12 cellular contexts compared by ENCODE assay signal in genomic region chr12:113333111-113333750, GRCh38. TPM values are rescaled to one million over a fixed set of nuclear protein-coding genes. Genes with fewer than 3 reads are reported as not detected.
DNase-seq lines count a peak whose midpoint lies in the region; ATAC-seq, FAIRE-seq and TF ChIP-seq lines count a peak whose summit lies in the region.
"Had no signal": no experiment of that assay in that cellular context is flagged by ENCODE, and none has a peak within 500 bp of the region (broad histone marks: within the 10 kb centered on the region; RNA-seq: fewer than 3 reads in every experiment).

No MANE protein-coding gene starts in this region.

- no TSS peak for BruUV-seq in HepG2 (replicated peaks; lab: Mats Ljungman, UMichigan)

- H3K27ac ChIP-seq in heart right ventricle = peak overlapping the region in 5 of 10 donors; percentile 35 to 94 (median 43)
- no peak overlapping the region for H3K27ac ChIP-seq in right cardiac atrium (ENCODE audit: low read length)
- H3K27ac ChIP-seq in HepG2 (ENCODE audit: extremely low read length, insufficient read depth, low read length) = no peak overlapping the region

- H4K20me1 ChIP-seq in HepG2 (ENCODE audit: insufficient read depth, low read length) = no peaks in the 10 kb centered on the region

- H3K79me2 ChIP-seq in HepG2 (ENCODE audit: insufficient read depth, low read length) = no peaks in the 10 kb centered on the region

- H3K27me3 ChIP-seq in heart right ventricle (no peaks in the 10 kb centered on the region), right cardiac atrium (ENCODE audit: control insufficient read depth, insufficient read depth) (no peaks in the 10 kb centered on the region), HepG2 (ENCODE audit: control insufficient read depth in 1 of 2, insufficient read depth in 2 of 2, low read length in 2 of 2) (0 out of 5 replicates have a peak, but pooled peaks cover 0 to 1% of the 10 kb centered on the region in 2 experiments)
- H3K27me3 ChIP-seq: gastroesophageal sphincter had no signal

- no peak for TF ChIP-seq CTCF in heart right ventricle (IDR thresholded peaks at IDR 0.05)
- TF ChIP-seq CTCF in HepG2 (CRISPR knock-in tag; IDR thresholded peaks at IDR 0.05) = no peak
- no peak for TF ChIP-seq CTCF in type B pancreatic cell (conservative IDR thresholded peaks at IDR 0.05)

- H2AFZ ChIP-seq in HepG2 (ENCODE audit: low read length) = no peak overlapping the region

- CTCF ChIA-PET in HepG2 (lab: Yijun Ruan, JAX; ENCODE audit: low intra/inter-chr PET ratio, low total read pairs) = no interaction called here

- ATAC-seq in heart right ventricle (no peak), right cardiac atrium (no peak), HepG2 (no peak)
- ATAC-seq: gastroesophageal sphincter had no signal

- no peak for FAIRE-seq in HepG2 (lab: Jason Lieb, UNC)
- FAIRE-seq: bronchial epithelial cell had no signal

- no peak for TF ChIP-seq RAD21 in HepG2 (CRISPR knock-in tag; IDR thresholded peaks at IDR 0.05)

- H3K9ac ChIP-seq in HepG2 (ENCODE audit: insufficient read depth, low read depth, low read length) = no peak overlapping the region

- POLR2A ChIA-PET in HepG2 (lab: Yijun Ruan, JAX) = no interaction called here

- peaks cover 0 to 49% (median 27%) of the 10 kb centered on the region in 9 donors for H3K4me1 ChIP-seq in heart right ventricle
- peaks cover 4% of the 10 kb centered on the region for H3K4me1 ChIP-seq in right cardiac atrium (ENCODE audit: control insufficient read depth, insufficient read depth, low read length)
- peaks cover 22% of the 10 kb centered on the region for H3K4me1 ChIP-seq in HepG2 (ENCODE audit: insufficient read depth, low read length)

- no peaks in the 10 kb centered on the region for H3K9me3 Mint-ChIP-seq in activated T-helper 1 cell treated with anti-CD3 and anti-CD28 coated beads, Interleukin-12 subunit alpha, Interleukin-12 subunit beta, Interleukin-2, Interleukin-4 antibody, amounts not matched to agents 30 ng/mL and 10 ng/mL and 1 ng/mL, durations not matched to agents 14 hours and 24 hours and 36 hours
- H3K9me3 Mint-ChIP-seq in type B pancreatic cell = no peaks in the 10 kb centered on the region

- peaks cover 17% of the 10 kb centered on the region for H3K4me1 Mint-ChIP-seq in activated T-helper 1 cell treated with anti-CD3 and anti-CD28 coated beads, Interleukin-12 subunit alpha, Interleukin-12 subunit beta, Interleukin-2, Interleukin-4 antibody, amounts not matched to agents 30 ng/mL and 10 ng/mL and 1 ng/mL, durations not matched to agents 14 hours and 24 hours and 36 hours (ENCODE audit: low read depth)
- peaks cover 5% of the 10 kb centered on the region for H3K4me1 Mint-ChIP-seq in type B pancreatic cell (ENCODE audit: unreplicated experiment)

- peak overlapping the region in 9 of 10 donors; percentile 69 to 96 (median 83) for H3K4me3 ChIP-seq in heart right ventricle
- H3K4me3 ChIP-seq in right cardiac atrium (ENCODE audit: low read length) = no peak overlapping the region
- no peak overlapping the region for H3K4me3 ChIP-seq in HepG2 (replicated peaks in 1 of 3; ENCODE audit: insufficient read depth in 1 of 3, low read depth in 2 of 3, low read length in 3 of 3)

- 76 to 86% methylated on average over 9 of the region's 9 CpGs for WGBS in heart right ventricle, 2 donors
- 81% methylated on average over 9 of the region's 9 CpGs for WGBS in right cardiac atrium
- WGBS in HepG2 (ENCODE audit: low lambda C conversion rate) = 90% methylated on average over 7 of the region's 9 CpGs

- H3K4me2 ChIP-seq in HepG2 (ENCODE audit: low read depth, low read length) = no peak overlapping the region

- H3K27me3 Mint-ChIP-seq in activated T-helper 1 cell treated with anti-CD3 and anti-CD28 coated beads, Interleukin-12 subunit alpha, Interleukin-12 subunit beta, Interleukin-2, Interleukin-4 antibody, amounts not matched to agents 30 ng/mL and 10 ng/mL and 1 ng/mL, durations not matched to agents 14 hours and 24 hours and 36 hours (ENCODE audit: insufficient read depth) = peaks cover 3% of the 10 kb centered on the region
- peaks cover 15% of the 10 kb centered on the region for H3K27me3 Mint-ChIP-seq in type B pancreatic cell

- H3K27ac Mint-ChIP-seq in activated T-helper 1 cell treated with anti-CD3 and anti-CD28 coated beads, Interleukin-12 subunit alpha, Interleukin-12 subunit beta, Interleukin-2, Interleukin-4 antibody, amounts not matched to agents 30 ng/mL and 10 ng/mL and 1 ng/mL, durations not matched to agents 14 hours and 24 hours and 36 hours = no peak overlapping the region
- peak overlapping the region; percentile 90 for H3K27ac Mint-ChIP-seq in type B pancreatic cell

- peaks cover 24% of the 10 kb centered on the region for H3K36me3 Mint-ChIP-seq in activated T-helper 1 cell treated with anti-CD3 and anti-CD28 coated beads, Interleukin-12 subunit alpha, Interleukin-12 subunit beta, Interleukin-2, Interleukin-4 antibody, amounts not matched to agents 30 ng/mL and 10 ng/mL and 1 ng/mL, durations not matched to agents 14 hours and 24 hours and 36 hours (ENCODE audit: low read depth)
- peaks cover 18% of the 10 kb centered on the region for H3K36me3 Mint-ChIP-seq in type B pancreatic cell

- peak overlapping the region; percentile 93 for H3K4me3 Mint-ChIP-seq in activated T-helper 1 cell treated with anti-CD3 and anti-CD28 coated beads, Interleukin-12 subunit alpha, Interleukin-12 subunit beta, Interleukin-2, Interleukin-4 antibody, amounts not matched to agents 30 ng/mL and 10 ng/mL and 1 ng/mL, durations not matched to agents 14 hours and 24 hours and 36 hours
- peak overlapping the region; percentile 92 for H3K4me3 Mint-ChIP-seq in type B pancreatic cell

- no peak for TF ChIP-seq EP300 in HepG2 (IDR thresholded peaks at IDR 0.05; ENCODE audit: low read depth in 2 of 2, low read length in 2 of 2)
- no peak for TF ChIP-seq EP300 in HepG2 (CRISPR knock-in tag; IDR thresholded peaks at IDR 0.05; ENCODE audit: borderline replicate concordance)

- in situ Hi-C loops in HepG2 (cut with HindIII; ENCODE audit: extremely low pct_ligation_motif_present, low pct_unique_long_range_greater_than_20kb) = no loop called here

- H3K9me3 ChIP-seq in heart right ventricle (no peaks in the 10 kb centered on the region), right cardiac atrium (ENCODE audit: control insufficient read depth, low read length) (no peaks in the 10 kb centered on the region), HepG2 (ENCODE audit: low read length) (no peaks in the 10 kb centered on the region)
- H3K9me3 ChIP-seq: gastroesophageal sphincter had no signal

- intact Hi-C loops in heart right ventricle (cut with DNase I) = loop anchor here in 1 of 10 donors (10.0 kb wide), 1 partner anchor 118 kb away; no protein-coding TSS in a partner anchor
- intact Hi-C loops in right cardiac atrium (cut with DNase I) = no loop called here
- intact Hi-C loops in activated T-helper 1 cell treated with anti-CD3 and anti-CD28 coated beads, Interleukin-12 subunit alpha, Interleukin-12 subunit beta, Interleukin-2, Interleukin-4 antibody, amounts not matched to agents 30 ng/mL and 10 ng/mL and 1 ng/mL, durations not matched to agents 14 hours and 24 hours and 36 hours (cut with micrococcal nuclease) = loop anchor here (5.0 kb wide), 1 partner anchor 1491 kb away; the partner anchor contains the start of gene MAPKAPK5
- intact Hi-C loops in HepG2 (cut with micrococcal nuclease; ENCODE audit: unreplicated experiment) = no loop called here
- intact Hi-C loops in posterior vena cava (cut with DNase I) = no loop called here

- TF ChIP-seq POLR2A in HepG2 (IDR thresholded peaks at IDR 0.05; ENCODE audit: insufficient read depth in 1 of 2, low read depth in 2 of 2, low read length in 2 of 2) = no peak

- DNase-seq in heart right ventricle (no peak), right cardiac atrium (no peak), HepG2 (ENCODE audit: low spot score) (no peak), type B pancreatic cell (ENCODE audit: extremely low spot score, unreplicated experiment) (no peak), NCI-H1694 (lab: John Stamatoyannopoulos, UW) (no peak), UCSD-AML1 (lab: John Stamatoyannopoulos, UW; ENCODE audit: unreplicated experiment) (no peak), posterior vena cava (ENCODE audit: low spot score) (no peak)
- no peak for DNase-seq in activated T-helper 1 cell treated with anti-CD3 and anti-CD28 coated beads, Interleukin-12 subunit alpha, Interleukin-12 subunit beta, Interleukin-2, Interleukin-4 antibody, amounts not matched to agents 30 ng/mL and 10 ng/mL and 1 ng/mL, durations not matched to agents 14 hours and 24 hours and 36 hours (ENCODE audit: low spot score)
- DNase-seq: MM.1S, trophoblast cell had no signal

- H3K36me3 ChIP-seq in heart right ventricle = peaks cover 0 to 43% (median 12%) of the 10 kb centered on the region in 9 donors
- H3K36me3 ChIP-seq in HepG2 (replicated peaks in 1 of 2; ENCODE audit: control insufficient read depth in 1 of 2, insufficient read depth in 2 of 2, low read length in 2 of 2) = no peaks in the 10 kb centered on the region

RNA-seq across cellular contexts. Expression of gene SLC8B1, which starts 1.7 kb away (rescaled TPM):
- total RNA-seq in heart right ventricle (10 to 100 TPM in 6 of 10 donors, 1 to 10 TPM in 4; 7.2 to 15.0 (median 11.9) TPM), right cardiac atrium (10 to 100 TPM; 11.6 to 16.0 (median 14.0) TPM), HepG2 (2016; rRNA removed; fragmentation: Illumina TruSeq; extraction: Trizol) (3.3 and 6.8 TPM in 2 replicates), type B pancreatic cell (ENCODE audit: low replicate concordance) (29.6 and 77.7 TPM in 2 replicates), posterior vena cava (10 to 100 TPM; 21.6 to 29.8 TPM)
- polyA plus RNA-seq in heart right ventricle (10 to 100 TPM in 1 of 2 donors, 1 to 10 TPM in 1; 8.0 to 16.9 TPM), right cardiac atrium (10.8 TPM), HepG2 (2011; rRNA removed) (8.0 and 10.8 TPM in 2 replicates)
- 21.2 TPM in 2 replicates for total RNA-seq in activated T-helper 1 cell treated with anti-CD3 and anti-CD28 coated beads, Interleukin-12 subunit alpha, Interleukin-12 subunit beta, Interleukin-2, Interleukin-4 antibody, amounts not matched to agents 30 ng/mL and 10 ng/mL and 1 ng/mL, durations not matched to agents 14 hours and 24 hours and 36 hours
- 1.4 and 1.8 TPM in 2 replicates for total RNA-seq in HepG2 (2016; cell fraction: cytosol; rRNA removed; fragmentation: Illumina TruSeq; extraction: Trizol; ENCODE audit: low read depth)
- 3.2 and 8.2 TPM in 2 replicates for total RNA-seq in HepG2 (2016; cell fraction: insoluble cytoplasmic fraction; rRNA removed; fragmentation: Illumina TruSeq; extraction: Trizol)
- total RNA-seq in HepG2 (2016; cell fraction: membrane; rRNA removed; fragmentation: Illumina TruSeq; extraction: Trizol) = 3.1 TPM in 2 replicates
- total RNA-seq in HepG2 (2016; cell fraction: nucleus; rRNA removed; fragmentation: Illumina TruSeq; extraction: Trizol) = 8.8 and 10.7 TPM in 2 replicates
- 6.6 and 7.8 TPM in 2 replicates for polyA plus RNA-seq in HepG2 (2011; cell fraction: cytosol; rRNA removed)
- polyA plus RNA-seq in HepG2 (2011; cell fraction: nucleus; rRNA removed) = 20.3 and 24.2 TPM in 2 replicates
- 3.0 and 3.5 TPM in 2 replicates for polyA plus RNA-seq in HepG2 (2012)
- polyA plus RNA-seq in HepG2 (2016; cell fraction: cytosol; fragmentation: Illumina TruSeq; extraction: Trizol; ENCODE audit: low read depth) = 0.63 and 0.74 TPM in 2 replicates
- 3.0 and 3.7 TPM in 2 replicates for polyA plus RNA-seq in HepG2 (2016; cell fraction: insoluble cytoplasmic fraction; fragmentation: Illumina TruSeq; extraction: Trizol; ENCODE audit: low read depth)
- 1.5 and 2.2 TPM in 2 replicates for polyA plus RNA-seq in HepG2 (2016; cell fraction: membrane; fragmentation: Illumina TruSeq; extraction: Trizol; ENCODE audit: low read depth)
- polyA plus RNA-seq in HepG2 (2016; cell fraction: nucleus; fragmentation: Illumina TruSeq; extraction: Trizol; ENCODE audit: insufficient read depth, low read depth) = 19.5 and 22.7 TPM in 2 replicates
- 25.8 and 85.0 TPM in 2 replicates for polyA minus RNA-seq in HepG2 (2011; rRNA and poly(A)+ RNA removed; ENCODE audit: low replicate concordance)
- polyA minus RNA-seq in HepG2 (2011; cell fraction: cytosol; rRNA and poly(A)+ RNA removed) = 5.1 and 6.3 TPM in 2 replicates
- polyA minus RNA-seq in HepG2 (2011; cell fraction: nucleus; rRNA and poly(A)+ RNA removed) = 6.6 and 7.5 TPM in 2 replicates

RNA-seq across cellular contexts. Expression of gene PLBD2, which starts 25.2 kb away (rescaled TPM):
- total RNA-seq in heart right ventricle = 10 to 100 TPM; 24.7 to 53.9 (median 36.1) TPM
- 10 to 100 TPM; 13.0 to 20.0 TPM for polyA plus RNA-seq in heart right ventricle
- 10 to 100 TPM; 48.4 to 54.3 (median 51.4) TPM for total RNA-seq in right cardiac atrium
- 33.7 TPM for polyA plus RNA-seq in right cardiac atrium
- 15.3 and 16.3 TPM in 2 replicates for total RNA-seq in activated T-helper 1 cell treated with anti-CD3 and anti-CD28 coated beads, Interleukin-12 subunit alpha, Interleukin-12 subunit beta, Interleukin-2, Interleukin-4 antibody, amounts not matched to agents 30 ng/mL and 10 ng/mL and 1 ng/mL, durations not matched to agents 14 hours and 24 hours and 36 hours
- total RNA-seq in HepG2 (2016; rRNA removed; fragmentation: Illumina TruSeq; extraction: Trizol) = 5.5 and 8.5 TPM in 2 replicates
- 0.81 and 0.88 TPM in 2 replicates for total RNA-seq in HepG2 (2016; cell fraction: cytosol; rRNA removed; fragmentation: Illumina TruSeq; extraction: Trizol; ENCODE audit: low read depth)
- 7.0 and 7.8 TPM in 2 replicates for total RNA-seq in HepG2 (2016; cell fraction: insoluble cytoplasmic fraction; rRNA removed; fragmentation: Illumina TruSeq; extraction: Trizol)
- total RNA-seq in HepG2 (2016; cell fraction: membrane; rRNA removed; fragmentation: Illumina TruSeq; extraction: Trizol) = 2.5 and 3.2 TPM in 2 replicates
- 15.0 and 17.9 TPM in 2 replicates for total RNA-seq in HepG2 (2016; cell fraction: nucleus; rRNA removed; fragmentation: Illumina TruSeq; extraction: Trizol)
- polyA plus RNA-seq in HepG2 (2011; rRNA removed) = 6.7 and 9.2 TPM in 2 replicates
- polyA plus RNA-seq in HepG2 (2011; cell fraction: cytosol; rRNA removed) = 8.0 and 9.7 TPM in 2 replicates
- 11.1 and 13.1 TPM in 2 replicates for polyA plus RNA-seq in HepG2 (2011; cell fraction: nucleus; rRNA removed)
- 10.7 and 11.6 TPM in 2 replicates for polyA plus RNA-seq in HepG2 (2012)
- 1.7 and 1.8 TPM in 2 replicates for polyA plus RNA-seq in HepG2 (2016; cell fraction: cytosol; fragmentation: Illumina TruSeq; extraction: Trizol; ENCODE audit: low read depth)
- 7.6 and 10.5 TPM in 2 replicates for polyA plus RNA-seq in HepG2 (2016; cell fraction: insoluble cytoplasmic fraction; fragmentation: Illumina TruSeq; extraction: Trizol; ENCODE audit: low read depth)
- 2.6 and 3.9 TPM in 2 replicates for polyA plus RNA-seq in HepG2 (2016; cell fraction: membrane; fragmentation: Illumina TruSeq; extraction: Trizol; ENCODE audit: low read depth)
- polyA plus RNA-seq in HepG2 (2016; cell fraction: nucleus; fragmentation: Illumina TruSeq; extraction: Trizol; ENCODE audit: insufficient read depth, low read depth) = 33.1 and 37.0 TPM in 2 replicates
- 12.2 and 26.0 TPM in 2 replicates for polyA minus RNA-seq in HepG2 (2011; rRNA and poly(A)+ RNA removed; ENCODE audit: low replicate concordance)
- 14.8 and 15.8 TPM in 2 replicates for polyA minus RNA-seq in HepG2 (2011; cell fraction: cytosol; rRNA and poly(A)+ RNA removed)
- polyA minus RNA-seq in HepG2 (2011; cell fraction: nucleus; rRNA and poly(A)+ RNA removed) = 5.7 and 7.3 TPM in 2 replicates
- 39.0 and 45.4 TPM in 2 replicates for total RNA-seq in type B pancreatic cell (ENCODE audit: low replicate concordance)
- 10 to 100 TPM; 53.8 to 67.8 TPM for total RNA-seq in posterior vena cava

Comparison
In these comparisons a context has a peak if more than half of its experiments do, and no peak if none do; other contexts are left out.
1. H3K4me3 ChIP-seq: peak in heart right ventricle (9 of 10); none in right cardiac atrium (single experiment) and HepG2 (0 of 3).